33 cellular contexts compared by ENCODE assay signal in genomic region chr10:14192746-14193145, GRCh38.
"Had no signal": no experiment of that assay in that cellular context is flagged by ENCODE, and none has a peak within 500 bp of the region (broad histone marks: within the 10 kb centered on the region; RNA-seq: fewer than 3 reads in every experiment).

No MANE protein-coding gene starts in this region.

- DNase-seq: activated CD4-positive, alpha-beta memory T cell treated with anti-CD3 and anti-CD28 coated beads for 36 hours; activated CD4-positive, alpha-beta T cell treated with anti-CD3 and anti-CD28 coated beads for 36 hours; activated CD4-positive, alpha-beta T cell treated with anti-CD3 and anti-CD28 coated beads, Interleukin-2, amount 10 ng/mL, durations not matched to agents 24 days and 14 days; activated CD4-positive, CD25-positive, alpha-beta regulatory T cell; activated CD4-positive, CD25-positive, alpha-beta regulatory T cell treated with anti-CD3 and anti-CD28 coated beads, Interleukin-2, amount 50 U/mL, for 72 hours; activated CD8-positive, alpha-beta memory T cell treated with anti-CD3 and anti-CD28 coated beads, Interleukin-2, amount 10 ng/mL, durations not matched to agents 7 days and 5 days; activated CD8-positive, alpha-beta memory T cell treated with anti-CD3 and anti-CD28 coated beads, Interleukin-2, amount 50 U/mL, for 4 hours; activated CD8-positive, alpha-beta T cell treated with anti-CD3 and anti-CD28 coated beads, Interleukin-2, amount 10 ng/mL, durations not matched to agents 7 days and 5 days; activated effector memory CD4-positive, alpha-beta T cell treated with anti-CD3 and anti-CD28 coated beads, Interleukin-2, amount 50 U/mL, for 16 hours; activated naive CD4-positive, alpha-beta T cell; activated naive CD4-positive, alpha-beta T cell treated with anti-CD3 and anti-CD28 coated beads, Interleukin-2, amount 10 ng/mL, durations not matched to agents 7 days and 5 days; activated naive CD8-positive, alpha-beta T cell treated with anti-CD3 and anti-CD28 coated beads, Interleukin-2, amount 10 ng/mL, durations not matched to agents 7 days and 5 days; activated T-cell treated with anti-CD3 and anti-CD28 coated beads, Interleukin-2, amount 50 U/mL, for 1 hour; activated T-cell treated with anti-CD3 and anti-CD28 coated beads, Interleukin-2, amount 50 U/mL, for 48 hours; central memory CD4-positive, alpha-beta T cell; cerebellar nuclear complex; colonic mucosa; effector CD8-positive, alpha-beta T cell; esophagus squamous epithelium; foreskin melanocyte; heart right ventricle; T-helper 17 cell; T1000 had no signal

- ATAC-seq: activated CD4-positive, alpha-beta T cell treated with anti-CD3 and anti-CD28 coated beads for 36 hours; activated CD8-positive, alpha-beta memory T cell treated with anti-CD3 and anti-CD28 coated beads, Interleukin-2, amount 10 ng/mL, durations not matched to agents 7 days and 5 days; activated CD8-positive, alpha-beta T cell treated with anti-CD3 and anti-CD28 coated beads, Interleukin-2, amount 10 ng/mL, durations not matched to agents 7 days and 5 days; activated naive CD4-positive, alpha-beta T cell treated with anti-CD3 and anti-CD28 coated beads, Interleukin-2, amount 50 U/mL, for 72 hours; gastroesophageal sphincter; heart right ventricle; T-helper 17 cell had no signal

- H3K4me3 ChIP-seq: ascending aorta, breast epithelium, cardiac muscle cell, colonic mucosa, esophagus squamous epithelium, gastroesophageal sphincter, heart right ventricle had no signal

- H3K4me3 Mint-ChIP-seq: activated CD4-positive, alpha-beta memory T cell treated with anti-CD3 and anti-CD28 coated beads for 36 hours; activated CD4-positive, alpha-beta T cell treated with anti-CD3 and anti-CD28 coated beads for 36 hours; activated CD4-positive, alpha-beta T cell treated with anti-CD3 and anti-CD28 coated beads, Interleukin-2, amount 10 ng/mL, durations not matched to agents 24 days and 14 days; activated CD8-positive, alpha-beta memory T cell treated with anti-CD3 and anti-CD28 coated beads, Interleukin-2, amount 10 ng/mL, durations not matched to agents 7 days and 5 days; activated CD8-positive, alpha-beta T cell treated with anti-CD3 and anti-CD28 coated beads, Interleukin-2, amount 10 ng/mL, durations not matched to agents 7 days and 5 days; activated naive CD4-positive, alpha-beta T cell treated with anti-CD3 and anti-CD28 coated beads, Interleukin-2, amount 10 ng/mL, durations not matched to agents 7 days and 5 days; activated naive CD8-positive, alpha-beta T cell treated with anti-CD3 and anti-CD28 coated beads, Interleukin-2, amount 10 ng/mL, durations not matched to agents 7 days and 5 days; activated T-helper 1 cell treated with anti-CD3 and anti-CD28 coated beads, Interleukin-12 subunit alpha, Interleukin-12 subunit beta, Interleukin-2, Interleukin-4 antibody, amounts not matched to agents 30 ng/mL and 10 ng/mL and 1 ng/mL, durations not matched to agents 14 hours and 24 hours and 36 hours; brain; T-helper 17 cell; T-helper 2 cell treated with Interferon-gamma antibody and Interleukin-4, amounts not matched to agents 5 μg/mL and 100 μg/mL, for 36 hours had no signal

- H3K9me3 Mint-ChIP-seq: activated CD4-positive, alpha-beta memory T cell treated with anti-CD3 and anti-CD28 coated beads for 36 hours; activated CD4-positive, alpha-beta T cell treated with anti-CD3 and anti-CD28 coated beads, Interleukin-2, amount 10 ng/mL, durations not matched to agents 24 days and 14 days; activated naive CD4-positive, alpha-beta T cell treated with anti-CD3 and anti-CD28 coated beads, Interleukin-2, amount 10 ng/mL, durations not matched to agents 7 days and 5 days; activated naive CD4-positive, alpha-beta T cell treated with anti-CD3 and anti-CD28 coated beads, Interleukin-2, amount 50 U/mL, for 72 hours; activated naive CD8-positive, alpha-beta T cell treated with anti-CD3 and anti-CD28 coated beads, Interleukin-2, amount 10 ng/mL, durations not matched to agents 7 days and 5 days; activated T-helper 1 cell treated with anti-CD3 and anti-CD28 coated beads, Interleukin-12 subunit alpha, Interleukin-12 subunit beta, Interleukin-2, Interleukin-4 antibody, amounts not matched to agents 30 ng/mL and 10 ng/mL and 1 ng/mL, durations not matched to agents 14 hours and 24 hours and 36 hours; activated T-helper 2 cell treated with anti-CD3 and anti-CD28 coated beads, Interferon-gamma antibody, Interleukin-2, Interleukin-4, amounts not matched to agents 10 μg/mL and 5 μg/mL and 100 μg/mL, durations not matched to agents 14 hours and 24 hours and 36 hours; T-helper 2 cell treated with Interferon-gamma antibody and Interleukin-4, amounts not matched to agents 5 μg/mL and 100 μg/mL, for 36 hours had no signal

- H3K4me1 Mint-ChIP-seq: activated CD4-positive, alpha-beta T cell treated with anti-CD3 and anti-CD28 coated beads for 36 hours; activated CD4-positive, alpha-beta T cell treated with anti-CD3 and anti-CD28 coated beads, Interleukin-2, amount 10 ng/mL, durations not matched to agents 24 days and 14 days; activated CD8-positive, alpha-beta memory T cell treated with anti-CD3 and anti-CD28 coated beads, Interleukin-2, amount 10 ng/mL, durations not matched to agents 7 days and 5 days; activated naive CD4-positive, alpha-beta T cell treated with anti-CD3 and anti-CD28 coated beads, Interleukin-2, amount 10 ng/mL, durations not matched to agents 7 days and 5 days; activated naive CD8-positive, alpha-beta T cell treated with anti-CD3 and anti-CD28 coated beads, Interleukin-2, amount 10 ng/mL, durations not matched to agents 7 days and 5 days had no signal

- H3K27ac ChIP-seq: ascending aorta, breast epithelium, cardiac muscle cell, colonic mucosa, epithelial cell of prostate, esophagus squamous epithelium, gastroesophageal sphincter, heart right ventricle had no signal

- H3K27me3 ChIP-seq: ascending aorta, breast epithelium, cardiac muscle cell, colonic mucosa, gastroesophageal sphincter had no signal

- H3K4me1 ChIP-seq: ascending aorta, breast epithelium, colonic mucosa, esophagus squamous epithelium, gastroesophageal sphincter, heart right ventricle had no signal

- H3K27ac Mint-ChIP-seq: activated CD4-positive, alpha-beta memory T cell treated with anti-CD3 and anti-CD28 coated beads for 36 hours; activated CD4-positive, alpha-beta T cell treated with anti-CD3 and anti-CD28 coated beads for 36 hours; activated CD4-positive, alpha-beta T cell treated with anti-CD3 and anti-CD28 coated beads, Interleukin-2, amount 10 ng/mL, durations not matched to agents 24 days and 14 days; activated CD8-positive, alpha-beta memory T cell treated with anti-CD3 and anti-CD28 coated beads, Interleukin-2, amount 10 ng/mL, durations not matched to agents 7 days and 5 days; activated CD8-positive, alpha-beta T cell treated with anti-CD3 and anti-CD28 coated beads, Interleukin-2, amount 10 ng/mL, durations not matched to agents 7 days and 5 days; activated naive CD4-positive, alpha-beta T cell treated with anti-CD3 and anti-CD28 coated beads, Interleukin-2, amount 10 ng/mL, durations not matched to agents 7 days and 5 days; activated naive CD4-positive, alpha-beta T cell treated with anti-CD3 and anti-CD28 coated beads, Interleukin-2, amount 50 U/mL, for 72 hours; activated naive CD8-positive, alpha-beta T cell treated with anti-CD3 and anti-CD28 coated beads, Interleukin-2, amount 10 ng/mL, durations not matched to agents 7 days and 5 days; activated T-helper 1 cell treated with anti-CD3 and anti-CD28 coated beads, Interleukin-12 subunit alpha, Interleukin-12 subunit beta, Interleukin-2, Interleukin-4 antibody, amounts not matched to agents 30 ng/mL and 10 ng/mL and 1 ng/mL, durations not matched to agents 14 hours and 24 hours and 36 hours; activated T-helper 2 cell treated with anti-CD3 and anti-CD28 coated beads, Interferon-gamma antibody, Interleukin-2, Interleukin-4, amounts not matched to agents 10 μg/mL and 5 μg/mL and 100 μg/mL, durations not matched to agents 14 hours and 24 hours and 36 hours; T-helper 17 cell; T-helper 2 cell treated with Interferon-gamma antibody and Interleukin-4, amounts not matched to agents 5 μg/mL and 100 μg/mL, for 36 hours had no signal

- H3K9me3 ChIP-seq: ascending aorta, breast epithelium, colonic mucosa, esophagus squamous epithelium, gastroesophageal sphincter, heart right ventricle had no signal

- H3K36me3 ChIP-seq: ascending aorta, breast epithelium, cardiac muscle cell, colonic mucosa, esophagus squamous epithelium, gastroesophageal sphincter, heart right ventricle had no signal

- H3K36me3 Mint-ChIP-seq: activated CD4-positive, alpha-beta memory T cell treated with anti-CD3 and anti-CD28 coated beads for 36 hours; activated CD8-positive, alpha-beta memory T cell treated with anti-CD3 and anti-CD28 coated beads, Interleukin-2, amount 10 ng/mL, durations not matched to agents 7 days and 5 days; activated naive CD4-positive, alpha-beta T cell treated with anti-CD3 and anti-CD28 coated beads, Interleukin-2, amount 10 ng/mL, durations not matched to agents 7 days and 5 days; activated naive CD4-positive, alpha-beta T cell treated with anti-CD3 and anti-CD28 coated beads, Interleukin-2, amount 50 U/mL, for 72 hours; activated naive CD8-positive, alpha-beta T cell treated with anti-CD3 and anti-CD28 coated beads, Interleukin-2, amount 10 ng/mL, durations not matched to agents 7 days and 5 days; brain had no signal
